In the genomic region with DNA sequence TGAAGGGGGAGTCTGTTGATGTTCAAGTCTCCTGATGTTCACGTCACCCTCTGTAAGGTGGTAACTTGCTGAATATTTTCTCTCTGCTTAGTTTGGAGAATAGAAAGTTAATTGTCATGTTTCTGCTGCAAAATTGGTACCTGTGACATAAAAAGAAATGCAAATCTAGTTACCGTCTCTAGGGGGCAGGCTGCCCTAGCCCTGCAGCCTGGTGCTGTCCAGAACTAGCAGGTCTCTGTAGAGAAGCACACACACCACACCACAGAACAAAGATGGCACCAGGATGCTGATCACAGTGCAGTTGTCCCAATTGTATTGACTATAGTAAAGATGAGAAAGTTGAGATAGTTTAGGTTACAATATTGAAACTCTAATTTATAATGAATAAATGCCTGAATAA, we compare ENCODE assay signal across 8 cellular contexts. TPM values are rescaled to one million over a fixed set of nuclear protein-coding genes. Genes with fewer than 3 reads are reported as not detected.
A peak's percentile ranks its signal among the peaks of the same experiment; 100 is the strongest.
DNase-seq lines count a peak whose midpoint lies in the region; ATAC-seq, FAIRE-seq and TF ChIP-seq lines count a peak whose summit lies in the region.

No MANE protein-coding gene starts in this region.

- no peak overlapping the region for H2BK120ac ChIP-seq in IMR-90 (ENCODE audit: low read depth, low read length)

- no peak overlapping the region for H4K8ac ChIP-seq in IMR-90 (ENCODE audit: low read depth in 2 of 2, low read length in 2 of 2)

- peak; percentile 44 for DNase-seq in DMS114 treated with DMSO at 0.1 percent for 48 hours (lab: John Stamatoyannopoulos, UW; ENCODE audit: unreplicated experiment)
- peak; percentile 17 for DNase-seq in IMR-90
- DNase-seq in SW480 (ENCODE audit: low spot score) = peak; percentile 52
- DNase-seq in foreskin keratinocyte = peak in 1 of 2 donors; percentile 25
- DNase-seq in stomach = peak; percentile 47
- no peak for DNase-seq in CD8-positive, alpha-beta memory T cell
- no peak for DNase-seq in RCC 7860 (ENCODE audit: low spot score)

- dilution Hi-C loops in IMR-90 (cut with HindIII; ENCODE audit: low sequenced_read_pairs, unreplicated experiment) = no loop called here

- no peak overlapping the region for H3K56ac ChIP-seq in IMR-90 (ENCODE audit: extremely low read depth, insufficient read depth, low read length)

- no peaks in the 10 kb centered on the region for H3K4me1 ChIP-seq in IMR-90 (ENCODE audit: control insufficient read depth, insufficient read depth, low read length)
- H3K4me1 ChIP-seq in foreskin keratinocyte = no peaks in the 10 kb centered on the region
- peaks cover 0 to 48% (median 7%) of the 10 kb centered on the region in 4 donors for H3K4me1 ChIP-seq in stomach
- H3K4me1 ChIP-seq in CD8-positive, alpha-beta memory T cell (ENCODE audit: insufficient read depth, low read length) = no peaks in the 10 kb centered on the region

- no peak overlapping the region for H2BK20ac ChIP-seq in IMR-90 (ENCODE audit: low read depth, low read length)

- H3K4me1 Mint-ChIP-seq in CD8-positive, alpha-beta memory T cell = peaks cover 3 to 21% (median 15%) of the 10 kb centered on the region in 3 donors

- H4K20me1 ChIP-seq in IMR-90 (ENCODE audit: insufficient read depth, low read length) = no peaks in the 10 kb centered on the region

- no peak overlapping the region for H2BK15ac ChIP-seq in IMR-90 (ENCODE audit: low read depth, low read length)

- no peak overlapping the region for H3K14ac ChIP-seq in IMR-90 (replicated peaks; ENCODE audit: low read depth, low read length)

- no peak overlapping the region for H2BK5ac ChIP-seq in IMR-90 (ENCODE audit: low read depth, low read length, poor library complexity, severe bottlenecking)

- no peaks in the 10 kb centered on the region for H3K9me3 Mint-ChIP-seq in CD8-positive, alpha-beta memory T cell

- POLR2A ChIA-PET in IMR-90 (lab: Charles Lee; ENCODE audit: unreplicated experiment) = no interaction called here
- POLR2A ChIA-PET in CD8-positive, alpha-beta memory T cell (lab: Charles Lee) = no interaction called here

- no peak overlapping the region for H3K27ac Mint-ChIP-seq in CD8-positive, alpha-beta memory T cell

- H3K27ac ChIP-seq in IMR-90 (ENCODE audit: insufficient read depth, low read length) = no peak overlapping the region
- no peak overlapping the region for H3K27ac ChIP-seq in foreskin keratinocyte
- peak overlapping the region; percentile 30 to 75 (median 62) for H3K27ac ChIP-seq in stomach
- no peak overlapping the region for H3K27ac ChIP-seq in CD8-positive, alpha-beta memory T cell (ENCODE audit: low read depth, low read length)

- TF ChIP-seq CTCF in IMR-90 (conservative IDR thresholded peaks at IDR 0.05; ENCODE audit: low read depth, low read length) = peak; percentile 36
- TF ChIP-seq CTCF in foreskin keratinocyte (conservative IDR thresholded peaks at IDR 0.05) = peak; percentile 79
- TF ChIP-seq CTCF in stomach (IDR thresholded peaks at IDR 0.05) = peak in 5 of 7 experiments; percentile 18 to 42 (median 37)

- WGBS in IMR-90 (ENCODE audit: extremely low coverage in 2 of 2, insufficient read length in 1 of 2), 2 experiments = no CpG with 5 or more reads among the region's 2 CpGs
- WGBS in stomach, 5 donors = 15 to 36% (median 27%) methylated on average over 2 of the region's 2 CpGs

- no peak overlapping the region for H2AK9ac ChIP-seq in IMR-90 (replicated peaks; ENCODE audit: low read depth, low read length, poor library complexity)

- peaks cover 2 to 16% of the 10 kb centered on the region in 2 donors for H3K27me3 Mint-ChIP-seq in CD8-positive, alpha-beta memory T cell

- H3K27me3 ChIP-seq in IMR-90 (ENCODE audit: control insufficient read depth, insufficient read depth, low read length) (peaks cover 6% of the 10 kb centered on the region), foreskin keratinocyte (peaks cover 13% of the 10 kb centered on the region), stomach (no peaks in the 10 kb centered on the region)
- H3K27me3 ChIP-seq in CD8-positive, alpha-beta memory T cell (ENCODE audit: insufficient read depth, low read length, poor library complexity, severe bottlenecking) = no peaks in the 10 kb centered on the region

- no peak overlapping the region for H4K5ac ChIP-seq in IMR-90 (ENCODE audit: low read depth, low read length)

- no peaks in the 10 kb centered on the region for H3K36me3 ChIP-seq in IMR-90 (ENCODE audit: control insufficient read depth, insufficient read depth, low read length)
- no peaks in the 10 kb centered on the region for H3K36me3 ChIP-seq in stomach
- no peaks in the 10 kb centered on the region for H3K36me3 ChIP-seq in CD8-positive, alpha-beta memory T cell (ENCODE audit: insufficient read depth, low read length)

- H3K4ac ChIP-seq in IMR-90 (ENCODE audit: low read depth, low read length) = no peak overlapping the region

- ATAC-seq in GM19372 (IDR thresholded peaks at IDR 0.05; ENCODE audit: low read depth, unreplicated experiment) = peak; percentile 84
- peak; percentile 68 for ATAC-seq in IMR-90 (ENCODE audit: low read depth)
- ATAC-seq in foreskin keratinocyte = peak; percentile 75

- H3K4me2 ChIP-seq in IMR-90 (ENCODE audit: low read depth, low read length) = no peak overlapping the region

- H3K18ac ChIP-seq in IMR-90 (ENCODE audit: low read depth, low read length) = no peak overlapping the region

- CTCF ChIA-PET in IMR-90 (lab: Yijun Ruan, JAX) = no interaction called here
- CTCF ChIA-PET in CD8-positive, alpha-beta memory T cell (lab: Charles Lee) = no interaction called here

- H2AK5ac ChIP-seq in IMR-90 (ENCODE audit: low read depth, low read length) = no peak overlapping the region

- no peak overlapping the region for H3K9ac ChIP-seq in IMR-90 (ENCODE audit: low read depth, low read length)

- H3K9me1 ChIP-seq in IMR-90 (ENCODE audit: insufficient read depth, low read length) = no peaks in the 10 kb centered on the region

- FAIRE-seq in RCC 7860 (lab: Jason Lieb, UNC) = no peak

- TF ChIP-seq RAD21 in IMR-90 (IDR thresholded peaks at IDR 0.05; ENCODE audit: low read length) = peak; percentile 49

- BruUV-seq in IMR-90 (replicated peaks; lab: Mats Ljungman, UMichigan) = no TSS peak

- TF ChIP-seq POLR2A in IMR-90 (IDR thresholded peaks at IDR 0.05; ENCODE audit: low read depth, low read length) (no peak), stomach (IDR thresholded peaks at IDR 0.05) (no peak)

- in situ Hi-C loops in IMR-90 (cut with MboI; ENCODE audit: low sequenced_read_pairs) = no loop called here

- no peak overlapping the region for H3K4me3 ChIP-seq in IMR-90 (ENCODE audit: insufficient read depth, low read depth, low read length)
- no peak overlapping the region for H3K4me3 ChIP-seq in stomach
- no peak overlapping the region for H3K4me3 ChIP-seq in CD8-positive, alpha-beta memory T cell (ENCODE audit: low read length)

- H4K91ac ChIP-seq in IMR-90 (ENCODE audit: insufficient read depth, low read depth, low read length) = no peak overlapping the region

- no peak overlapping the region for H2AFZ ChIP-seq in IMR-90 (replicated peaks; ENCODE audit: low read length, poor library complexity)

- no peaks in the 10 kb centered on the region for H3K79me1 ChIP-seq in IMR-90 (ENCODE audit: low read depth in 1 of 2, low read length in 2 of 2)

- H3K9me3 ChIP-seq in IMR-90 (ENCODE audit: control insufficient read depth, insufficient read depth, low read length) = no peaks in the 10 kb centered on the region
- no peaks in the 10 kb centered on the region for H3K9me3 ChIP-seq in stomach
- H3K9me3 ChIP-seq in CD8-positive, alpha-beta memory T cell (ENCODE audit: low read length) = no peaks in the 10 kb centered on the region

- H3K23ac ChIP-seq in IMR-90 (ENCODE audit: low read depth, low read length) = no peak overlapping the region

- intact Hi-C loops in IMR-90 (cut with micrococcal nuclease) (loop anchor here (5.0 kb wide), 1 partner anchor 97 kb away; a partner anchor contains a TSS), stomach (cut with DNase I; ENCODE audit: low total_unique reads) (no loop called here)

- H3K4me3 Mint-ChIP-seq in CD8-positive, alpha-beta memory T cell = no peak overlapping the region

- H3K36me3 Mint-ChIP-seq in CD8-positive, alpha-beta memory T cell = no peaks in the 10 kb centered on the region

- TF ChIP-seq EP300 in stomach (IDR thresholded peaks at IDR 0.05) = no peak

TF ChIP-seq in IMR-90, 13 proteins besides CTCF, POLR2A, EP300 and RAD21 (continues in another document):
- TF ChIP-seq NFE2L2 (IDR thresholded peaks at IDR 0.05; ENCODE audit: low read depth, low read length) = no peak
- TF ChIP-seq MXI1 (IDR thresholded peaks at IDR 0.05; ENCODE audit: borderline replicate concordance, low read depth, low read length) = no peak
- TF ChIP-seq CHD1 (IDR thresholded peaks at IDR 0.05; ENCODE audit: low read depth, low read length) = no peak
- no peak for TF ChIP-seq RFX5 (IDR thresholded peaks at IDR 0.05; ENCODE audit: low read depth, low read length)
- no peak for TF ChIP-seq MAFK (IDR thresholded peaks at IDR 0.05; ENCODE audit: low read depth, low read length)
- no peak for TF ChIP-seq BHLHE40 (IDR thresholded peaks at IDR 0.05; ENCODE audit: low read depth, low read length)
- TF ChIP-seq FOS (IDR thresholded peaks at IDR 0.05; ENCODE audit: low read depth, low read length) = no peak
- no peak; the same call in 1 of the 2 replicates for TF ChIP-seq SMC3 (IDR thresholded peaks at IDR 0.05; ENCODE audit: low read depth, low read length)
- TF ChIP-seq, protein P1, sequence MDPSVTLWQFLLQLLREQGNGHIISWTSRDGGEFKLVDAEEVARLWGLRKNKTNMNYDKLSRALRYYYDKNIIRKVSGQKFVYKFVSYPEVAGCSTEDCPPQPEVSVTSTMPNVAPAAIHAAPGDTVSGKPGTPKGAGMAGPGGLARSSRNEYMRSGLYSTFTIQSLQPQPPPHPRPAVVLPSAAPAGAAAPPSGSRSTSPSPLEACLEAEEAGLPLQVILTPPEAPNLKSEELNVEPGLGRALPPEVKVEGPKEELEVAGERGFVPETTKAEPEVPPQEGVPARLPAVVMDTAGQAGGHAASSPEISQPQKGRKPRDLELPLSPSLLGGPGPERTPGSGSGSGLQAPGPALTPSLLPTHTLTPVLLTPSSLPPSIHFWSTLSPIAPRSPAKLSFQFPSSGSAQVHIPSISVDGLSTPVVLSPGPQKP (IDR thresholded peaks at IDR 0.05; ENCODE audit: borderline replicate concordance, low read depth, low read length) = no peak
- no peak for TF ChIP-seq MAZ (IDR thresholded peaks at IDR 0.05; ENCODE audit: borderline replicate concordance, low read depth, low read length)

RNA-seq across cellular contexts. Expression of a gene that starts 47.0 kb away (rescaled TPM):
- not detected in 2 replicates for total RNA-seq in IMR-90 (2012; rRNA removed)
- not detected in 2 replicates for polyA plus RNA-seq in IMR-90 (2012; rRNA removed)
- polyA plus RNA-seq in IMR-90 (2012; cell fraction: cytosol; rRNA removed) = not detected in 2 replicates
- polyA plus RNA-seq in IMR-90 (2012; cell fraction: nucleus; rRNA removed; ENCODE audit: low replicate concordance) = not detected in 2 replicates
- total RNA-seq in foreskin keratinocyte = not detected in 2 replicates
- polyA plus RNA-seq in foreskin keratinocyte = not detected in 2 replicates
- total RNA-seq in stomach = 100 to 1,000 TPM in 3 of 5 donors, 10 to 100 TPM in 1, not detected in 1; 92.4 to 143 (median 117) TPM
- polyA plus RNA-seq in stomach = 10 to 100 TPM in 1 of 3 donors, 1 to 10 TPM in 2; 4.7 to 18.0 (median 8.9) TPM
- not detected for total RNA-seq in CD8-positive, alpha-beta memory T cell
- not detected for polyA plus RNA-seq in CD8-positive, alpha-beta memory T cell

Comparison
In these comparisons a context has a peak if more than half of its experiments do, and no peak if none do; other contexts are left out.
1. DNase-seq: peak in DMS114 treated with DMSO at 0.1 percent for 48 hours (single experiment), IMR-90 (single experiment), SW480 (single experiment) and stomach (single experiment); none in CD8-positive, alpha-beta memory T cell (0 of 5) and RCC 7860 (single experiment).
2. H3K27ac ChIP-seq: peak in stomach (5 of 5); none in IMR-90 (single experiment), foreskin keratinocyte (single experiment) and CD8-positive, alpha-beta memory T cell (single experiment).
3. Peak in every context shown above with its lines, with median percentiles within 50 percentile points of each other: ATAC-seq and CTCF ChIP-seq.